ENCODE assay signal across 8 cellular contexts in the genomic region with DNA sequence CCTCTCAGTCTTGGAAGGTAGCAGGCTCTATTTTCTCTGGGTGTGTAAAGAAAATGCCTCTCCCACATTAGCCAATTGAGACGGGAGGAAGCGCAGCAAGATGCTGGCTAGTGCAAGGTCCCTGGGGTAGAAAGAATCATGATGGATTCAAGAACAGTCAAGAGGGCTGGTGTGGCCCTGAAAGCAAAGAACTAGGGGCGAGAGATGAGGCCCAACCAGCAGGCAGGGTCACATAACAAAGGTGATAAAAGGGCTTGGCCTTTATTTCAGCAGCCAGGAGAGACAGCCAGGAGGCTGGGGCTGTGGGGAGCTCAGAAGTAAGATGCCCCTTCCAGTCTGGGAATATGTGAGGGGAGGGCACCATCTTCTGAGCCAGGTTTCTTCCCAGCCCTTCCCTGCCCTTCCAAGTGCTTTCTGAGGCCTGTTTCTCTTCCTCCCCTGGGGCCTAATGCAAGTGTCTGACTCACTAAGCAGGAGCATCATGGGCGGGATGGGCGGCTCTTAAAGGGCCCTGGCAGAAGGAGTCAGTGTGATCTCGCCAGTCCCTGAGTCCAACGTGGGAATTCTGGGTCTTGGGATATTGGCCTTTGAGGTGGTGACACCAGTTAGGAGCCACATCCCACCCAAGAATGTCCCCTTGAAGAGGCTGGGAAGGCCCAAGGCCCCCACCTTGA. TPM values are rescaled to one million over a fixed set of nuclear protein-coding genes. Genes with fewer than 3 reads are reported as not detected.
A peak's percentile ranks its signal among the peaks of the same experiment; 100 is the strongest.
DNase-seq lines count a peak whose midpoint lies in the region; ATAC-seq lines count a peak whose summit lies in the region.

No MANE protein-coding gene starts in this region.

- H3K4me1 Mint-ChIP-seq in activated T-helper 1 cell treated with anti-CD3 and anti-CD28 coated beads, Interleukin-12 subunit alpha, Interleukin-12 subunit beta, Interleukin-2, Interleukin-4 antibody, amounts not matched to agents 30 ng/mL and 10 ng/mL and 1 ng/mL, durations not matched to agents 14 hours and 24 hours and 36 hours (ENCODE audit: low read depth): peaks cover 86% of the 10 kb centered on the region
- H3K4me1 Mint-ChIP-seq in stimulated activated naive B cell treated with anti-CD40 and anti-IgM and Interleukin-4, amounts not matched to agents 10 μg/mL and 1 μg/mL and 100 μg/mL, for 72 hours: peaks cover 71 to 95% of the 10 kb centered on the region in 2 donors

- no peaks in the 10 kb centered on the region for H3K27me3 Mint-ChIP-seq in activated T-helper 1 cell treated with anti-CD3 and anti-CD28 coated beads, Interleukin-12 subunit alpha, Interleukin-12 subunit beta, Interleukin-2, Interleukin-4 antibody, amounts not matched to agents 30 ng/mL and 10 ng/mL and 1 ng/mL, durations not matched to agents 14 hours and 24 hours and 36 hours (ENCODE audit: insufficient read depth)
- H3K27me3 Mint-ChIP-seq in stimulated activated naive B cell treated with anti-CD40 and anti-IgM and Interleukin-4, amounts not matched to agents 10 μg/mL and 1 μg/mL and 100 μg/mL, for 72 hours: no peaks in the 10 kb centered on the region

- peak overlapping the region; percentile 76 for H3K27ac Mint-ChIP-seq in activated T-helper 1 cell treated with anti-CD3 and anti-CD28 coated beads, Interleukin-12 subunit alpha, Interleukin-12 subunit beta, Interleukin-2, Interleukin-4 antibody, amounts not matched to agents 30 ng/mL and 10 ng/mL and 1 ng/mL, durations not matched to agents 14 hours and 24 hours and 36 hours
- peak overlapping the region; percentile 95 for H3K27ac Mint-ChIP-seq in stimulated activated naive B cell treated with anti-CD40 and anti-IgM and Interleukin-4, amounts not matched to agents 10 μg/mL and 1 μg/mL and 100 μg/mL, for 72 hours

- peaks cover 58% of the 10 kb centered on the region for H3K36me3 Mint-ChIP-seq in activated T-helper 1 cell treated with anti-CD3 and anti-CD28 coated beads, Interleukin-12 subunit alpha, Interleukin-12 subunit beta, Interleukin-2, Interleukin-4 antibody, amounts not matched to agents 30 ng/mL and 10 ng/mL and 1 ng/mL, durations not matched to agents 14 hours and 24 hours and 36 hours (ENCODE audit: low read depth)
- peaks cover 65 to 79% of the 10 kb centered on the region in 2 donors for H3K36me3 Mint-ChIP-seq in stimulated activated naive B cell treated with anti-CD40 and anti-IgM and Interleukin-4, amounts not matched to agents 10 μg/mL and 1 μg/mL and 100 μg/mL, for 72 hours

- intact Hi-C loops in activated T-helper 1 cell treated with anti-CD3 and anti-CD28 coated beads, Interleukin-12 subunit alpha, Interleukin-12 subunit beta, Interleukin-2, Interleukin-4 antibody, amounts not matched to agents 30 ng/mL and 10 ng/mL and 1 ng/mL, durations not matched to agents 14 hours and 24 hours and 36 hours (cut with micrococcal nuclease): no loop called here
- intact Hi-C loops in Right ventricle myocardium inferior (cut with DNase I): no loop called here

- ATAC-seq in Right ventricle myocardium inferior: no peak
- ATAC-seq in stimulated activated naive B cell treated with anti-CD40 and anti-IgM and Interleukin-4, amounts not matched to agents 10 μg/mL and 1 μg/mL and 100 μg/mL, for 72 hours (replicated peaks): no peak

- H3K4me3 Mint-ChIP-seq in activated T-helper 1 cell treated with anti-CD3 and anti-CD28 coated beads, Interleukin-12 subunit alpha, Interleukin-12 subunit beta, Interleukin-2, Interleukin-4 antibody, amounts not matched to agents 30 ng/mL and 10 ng/mL and 1 ng/mL, durations not matched to agents 14 hours and 24 hours and 36 hours: peak overlapping the region; percentile 46
- H3K4me3 Mint-ChIP-seq in stimulated activated naive B cell treated with anti-CD40 and anti-IgM and Interleukin-4, amounts not matched to agents 10 μg/mL and 1 μg/mL and 100 μg/mL, for 72 hours: peak overlapping the region; percentile 48 to 56

- H3K9me3 Mint-ChIP-seq in activated T-helper 1 cell treated with anti-CD3 and anti-CD28 coated beads, Interleukin-12 subunit alpha, Interleukin-12 subunit beta, Interleukin-2, Interleukin-4 antibody, amounts not matched to agents 30 ng/mL and 10 ng/mL and 1 ng/mL, durations not matched to agents 14 hours and 24 hours and 36 hours: no peaks in the 10 kb centered on the region
- no peaks in the 10 kb centered on the region for H3K9me3 Mint-ChIP-seq in stimulated activated naive B cell treated with anti-CD40 and anti-IgM and Interleukin-4, amounts not matched to agents 10 μg/mL and 1 μg/mL and 100 μg/mL, for 72 hours

- DNase-seq in A172 (ENCODE audit: low spot score) (peak; percentile 86), H4 (ENCODE audit: low spot score) (peak; percentile 74), Right ventricle myocardium inferior (ENCODE audit: missing footprints) (peak; percentile 88), NCI-H2196 treated with DMSO at 0.1 percent for 48 hours (lab: John Stamatoyannopoulos, UW; ENCODE audit: unreplicated experiment) (no peak), DMS114 treated with DMSO at 0.1 percent for 48 hours (lab: John Stamatoyannopoulos, UW; ENCODE audit: unreplicated experiment) (no peak), Kasumi-1 (lab: John Stamatoyannopoulos, UW) (no peak)
- DNase-seq in activated T-helper 1 cell treated with anti-CD3 and anti-CD28 coated beads, Interleukin-12 subunit alpha, Interleukin-12 subunit beta, Interleukin-2, Interleukin-4 antibody, amounts not matched to agents 30 ng/mL and 10 ng/mL and 1 ng/mL, durations not matched to agents 14 hours and 24 hours and 36 hours (ENCODE audit: low spot score): no peak
- DNase-seq in stimulated activated naive B cell treated with anti-CD40 and anti-IgM and Interleukin-4, amounts not matched to agents 10 μg/mL and 1 μg/mL and 100 μg/mL, for 72 hours: no peak

RNA-seq across cellular contexts. Expression of a gene that starts 3.9 kb away (rescaled TPM):
- total RNA-seq in A172 (2014; rRNA removed; shearing (Covaris generic)): 15.0 and 20.2 TPM in 2 replicates
- 6.6 and 8.4 TPM in 2 replicates for total RNA-seq in H4 (2014; rRNA removed; shearing (Covaris generic))
- 164 and 175 TPM in 2 replicates for total RNA-seq in activated T-helper 1 cell treated with anti-CD3 and anti-CD28 coated beads, Interleukin-12 subunit alpha, Interleukin-12 subunit beta, Interleukin-2, Interleukin-4 antibody, amounts not matched to agents 30 ng/mL and 10 ng/mL and 1 ng/mL, durations not matched to agents 14 hours and 24 hours and 36 hours
- total RNA-seq in Right ventricle myocardium inferior: 8.6 TPM

RNA-seq across cellular contexts. Expression of a gene that starts 23.7 kb away (rescaled TPM):
- not detected in 2 replicates for total RNA-seq in A172 (2014; rRNA removed; shearing (Covaris generic))
- not detected in 2 replicates for total RNA-seq in H4 (2014; rRNA removed; shearing (Covaris generic))
- 0.23 and 0.24 TPM in 2 replicates for total RNA-seq in activated T-helper 1 cell treated with anti-CD3 and anti-CD28 coated beads, Interleukin-12 subunit alpha, Interleukin-12 subunit beta, Interleukin-2, Interleukin-4 antibody, amounts not matched to agents 30 ng/mL and 10 ng/mL and 1 ng/mL, durations not matched to agents 14 hours and 24 hours and 36 hours
- total RNA-seq in Right ventricle myocardium inferior: 0.32 TPM

RNA-seq across cellular contexts. Expression of a gene that starts 53.5 kb away (rescaled TPM):
- total RNA-seq in A172 (2014; rRNA removed; shearing (Covaris generic)): 35.0 and 55.6 TPM in 2 replicates
- total RNA-seq in H4 (2014; rRNA removed; shearing (Covaris generic)): 70.1 and 86.3 TPM in 2 replicates
- total RNA-seq in activated T-helper 1 cell treated with anti-CD3 and anti-CD28 coated beads, Interleukin-12 subunit alpha, Interleukin-12 subunit beta, Interleukin-2, Interleukin-4 antibody, amounts not matched to agents 30 ng/mL and 10 ng/mL and 1 ng/mL, durations not matched to agents 14 hours and 24 hours and 36 hours: 176 and 178 TPM in 2 replicates
- total RNA-seq in Right ventricle myocardium inferior: 114 TPM

Comparison
In these comparisons a context has a peak if more than half of its experiments do, and no peak if none do; other contexts are left out.
1. DNase-seq: peak in A172 (single experiment), H4 (single experiment) and Right ventricle myocardium inferior (single experiment); none in activated T-helper 1 cell treated with anti-CD3 and anti-CD28 coated beads, Interleukin-12 subunit alpha, Interleukin-12 subunit beta, Interleukin-2, Interleukin-4 antibody, amounts not matched to agents 30 ng/mL and 10 ng/mL and 1 ng/mL, durations not matched to agents 14 hours and 24 hours and 36 hours (single experiment), stimulated activated naive B cell treated with anti-CD40 and anti-IgM and Interleukin-4, amounts not matched to agents 10 μg/mL and 1 μg/mL and 100 μg/mL, for 72 hours (single experiment), NCI-H2196 treated with DMSO at 0.1 percent for 48 hours (single experiment), DMS114 treated with DMSO at 0.1 percent for 48 hours (single experiment) and Kasumi-1 (0 of 2).